Comparison of ENCODE assay signal across 1 cellular context in genomic region chr6:20409427-20409971, GRCh38.
A peak's percentile ranks its signal among the peaks of the same experiment; 100 is the strongest.
TF ChIP-seq lines count a peak whose summit lies in the region.

No MANE protein-coding gene starts in this region.

TF ChIP-seq in K562, 482 proteins besides CTCF, POLR2A, EP300 and RAD21 (continued from another document and continues in another):
- TF ChIP-seq L3MBTL2 (IDR thresholded peaks at IDR 0.05) (peak; percentile 22; the same call in 1 of the 2 replicates), ATF7 (IDR thresholded peaks at IDR 0.05) (no peak), EWSR1 (IDR thresholded peaks at IDR 0.05; ENCODE audit: borderline replicate concordance, low read depth, partially characterized antibody) (no peak), CHCHD3 (CRISPR knock-in tag; IDR thresholded peaks at IDR 0.05) (no peak), RNF2 (IDR thresholded peaks at IDR 0.05) (peak; percentile 72; the same call in 1 of the 2 replicates), MGA (IDR thresholded peaks at IDR 0.05) (no peak), CHD1 (IDR thresholded peaks at IDR 0.05; ENCODE audit: low read length) (no peak), TCFL5 (CRISPR knock-in tag; conservative IDR thresholded peaks at IDR 0.05) (no peak), TOE1 (IDR thresholded peaks at IDR 0.05; ENCODE audit: borderline replicate concordance) (no peak), TOE1 (CRISPR knock-in tag; IDR thresholded peaks at IDR 0.05; ENCODE audit: borderline replicate concordance, low read depth) (no peak), ARID1B (IDR thresholded peaks at IDR 0.05) (peak; percentile 96), TAF15 (IDR thresholded peaks at IDR 0.05; ENCODE audit: low read depth, low read length) (no peak), TRIM25 (IDR thresholded peaks at IDR 0.05; ENCODE audit: borderline replicate concordance) (no peak), REST (CRISPR knock-in tag; IDR thresholded peaks at IDR 0.05; ENCODE audit: low read depth) (no peak), SAP30 (IDR thresholded peaks at IDR 0.05; ENCODE audit: borderline replicate concordance, insufficient read depth, low read depth, low read length, poor library complexity, severe bottlenecking) (no peak), COPS2 (conservative IDR thresholded peaks at IDR 0.05) (no peak), BCLAF1 (IDR thresholded peaks at IDR 0.05; ENCODE audit: borderline replicate concordance in 1 of 2, control insufficient read depth in 1 of 2, low read depth in 2 of 2, low read length in 1 of 2) (no peak; a peak in 1 of 4 replicates), ZBTB7A (IDR thresholded peaks at IDR 0.05; ENCODE audit: borderline replicate concordance, control insufficient read depth, low read depth, low read length) (no peak), ZNF311 (CRISPR knock-in tag; IDR thresholded peaks at IDR 0.05) (0 out of 2 replicates have a peak, but pooled peaks have one; percentile 26), RBM17 (IDR thresholded peaks at IDR 0.05; ENCODE audit: borderline replicate concordance, low read depth, low read length) (no peak), HSF4 (CRISPR knock-in tag; IDR thresholded peaks at IDR 0.05; ENCODE audit: borderline replicate concordance) (no peak), ZNF12 (CRISPR knock-in tag; IDR thresholded peaks at IDR 0.05) (no peak), FOXJ3 (CRISPR knock-in tag; IDR thresholded peaks at IDR 0.05) (no peak), CHAMP1 (IDR thresholded peaks at IDR 0.05) (no peak), FOXO4 (CRISPR knock-in tag; IDR thresholded peaks at IDR 0.05) (0 out of 2 replicates have a peak, but pooled peaks have one; percentile 29), RBM15 (IDR thresholded peaks at IDR 0.05; ENCODE audit: insufficient read depth, low read length) (no peak), ESRRB (CRISPR knock-in tag; IDR thresholded peaks at IDR 0.05; ENCODE audit: borderline replicate concordance) (no peak), DMBX1 (CRISPR knock-in tag; IDR thresholded peaks at IDR 0.05; ENCODE audit: borderline replicate concordance) (no peak; the same call in 1 of the 2 replicates), CBFA2T3 (IDR thresholded peaks at IDR 0.05) (peak; percentile 96), GATAD2A (IDR thresholded peaks at IDR 0.05) (peak; percentile 85; the same call in 1 of the 2 replicates), NCOA1 (IDR thresholded peaks at IDR 0.05; ENCODE audit: low read depth) (peak; percentile 42; the same call in 1 of the 2 replicates), BRF1 (IDR thresholded peaks at IDR 0.05; ENCODE audit: borderline replicate concordance, extremely low read depth, insufficient read length) (no peak), ZNF696 (CRISPR knock-in tag; conservative IDR thresholded peaks at IDR 0.05) (no peak), NUFIP1 (IDR thresholded peaks at IDR 0.05; ENCODE audit: partially characterized antibody) (no peak), THRAP3 (IDR thresholded peaks at IDR 0.05; ENCODE audit: borderline replicate concordance) (no peak)
